ENCODE assay signal across 2 cellular contexts in the genomic region with DNA sequence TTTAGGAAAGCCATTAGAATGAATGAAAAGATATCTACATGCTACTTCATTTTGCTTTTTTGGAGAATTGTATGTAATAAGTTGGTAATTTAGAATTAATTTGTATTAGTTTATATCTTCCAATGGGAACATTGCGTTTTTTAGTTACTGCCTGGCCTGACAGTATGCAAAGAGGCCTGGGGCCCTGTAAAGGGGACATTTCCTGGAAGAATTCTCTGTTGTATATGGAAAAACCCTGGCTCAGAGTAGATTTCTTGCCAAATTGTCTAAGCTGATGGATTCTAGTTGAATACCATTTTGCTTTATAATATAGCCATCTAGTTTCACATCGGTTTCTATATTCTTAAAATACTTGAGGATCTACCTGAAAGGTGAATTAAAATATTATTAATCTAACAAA.
TF ChIP-seq lines count a peak whose summit lies in the region.

No MANE protein-coding gene starts in this region.

TF ChIP-seq in SK-N-SH, 30 proteins besides CTCF, POLR2A, EP300 and RAD21:
- TF ChIP-seq RXRA (IDR thresholded peaks at IDR 0.05; ENCODE audit: borderline replicate concordance, low read depth) (no peak), MXI1 (IDR thresholded peaks at IDR 0.05; ENCODE audit: low read depth, low read length) (no peak), FOSL2 (IDR thresholded peaks at IDR 0.05; ENCODE audit: borderline replicate concordance, low read depth) (no peak), ZBTB33 (IDR thresholded peaks at IDR 0.05; ENCODE audit: borderline replicate concordance, low read depth) (no peak), NFIC (IDR thresholded peaks at IDR 0.05; ENCODE audit: borderline replicate concordance) (no peak), GABPA (IDR thresholded peaks at IDR 0.05; ENCODE audit: low read depth) (no peak), TEAD4 (IDR thresholded peaks at IDR 0.05; ENCODE audit: borderline replicate concordance, insufficient read depth) (no peak), SIN3A (IDR thresholded peaks at IDR 0.05; ENCODE audit: borderline replicate concordance, low read depth, low read length) (no peak)
- TF ChIP-seq, protein P1, sequence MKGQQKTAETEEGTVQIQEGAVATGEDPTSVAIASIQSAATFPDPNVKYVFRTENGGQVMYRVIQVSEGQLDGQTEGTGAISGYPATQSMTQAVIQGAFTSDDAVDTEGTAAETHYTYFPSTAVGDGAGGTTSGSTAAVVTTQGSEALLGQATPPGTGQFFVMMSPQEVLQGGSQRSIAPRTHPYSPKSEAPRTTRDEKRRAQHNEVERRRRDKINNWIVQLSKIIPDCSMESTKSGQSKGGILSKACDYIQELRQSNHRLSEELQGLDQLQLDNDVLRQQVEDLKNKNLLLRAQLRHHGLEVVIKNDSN (IDR thresholded peaks at IDR 0.05; ENCODE audit: borderline replicate concordance, low read depth), result no peak
- TF ChIP-seq, protein P2, sequence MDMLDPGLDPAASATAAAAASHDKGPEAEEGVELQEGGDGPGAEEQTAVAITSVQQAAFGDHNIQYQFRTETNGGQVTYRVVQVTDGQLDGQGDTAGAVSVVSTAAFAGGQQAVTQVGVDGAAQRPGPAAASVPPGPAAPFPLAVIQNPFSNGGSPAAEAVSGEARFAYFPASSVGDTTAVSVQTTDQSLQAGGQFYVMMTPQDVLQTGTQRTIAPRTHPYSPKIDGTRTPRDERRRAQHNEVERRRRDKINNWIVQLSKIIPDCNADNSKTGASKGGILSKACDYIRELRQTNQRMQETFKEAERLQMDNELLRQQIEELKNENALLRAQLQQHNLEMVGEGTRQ (IDR thresholded peaks at IDR 0.05; ENCODE audit: borderline replicate concordance, low read depth, low read length), result no peak

TF ChIP-seq in SK-N-SH treated with all-trans-retinoic acid at 6 μM for 48 hours, 23 proteins besides CTCF, POLR2A, EP300 and RAD21:
- TF ChIP-seq CSDC2 (CRISPR knock-in tag; IDR thresholded peaks at IDR 0.05) (no peak), PPARA (CRISPR knock-in tag; IDR thresholded peaks at IDR 0.05; ENCODE audit: borderline replicate concordance) (no peak), GLIS3 (CRISPR knock-in tag; IDR thresholded peaks at IDR 0.05) (no peak), TCF4 (CRISPR knock-in tag; IDR thresholded peaks at IDR 0.05; ENCODE audit: borderline replicate concordance) (no peak), ZNF8 (CRISPR knock-in tag; IDR thresholded peaks at IDR 0.05) (no peak), BACH2 (CRISPR knock-in tag; IDR thresholded peaks at IDR 0.05; ENCODE audit: borderline replicate concordance) (no peak), CSRNP3 (CRISPR knock-in tag; IDR thresholded peaks at IDR 0.05) (no peak), OSR1 (CRISPR knock-in tag; IDR thresholded peaks at IDR 0.05) (no peak)
- TF ChIP-seq, protein P3, sequence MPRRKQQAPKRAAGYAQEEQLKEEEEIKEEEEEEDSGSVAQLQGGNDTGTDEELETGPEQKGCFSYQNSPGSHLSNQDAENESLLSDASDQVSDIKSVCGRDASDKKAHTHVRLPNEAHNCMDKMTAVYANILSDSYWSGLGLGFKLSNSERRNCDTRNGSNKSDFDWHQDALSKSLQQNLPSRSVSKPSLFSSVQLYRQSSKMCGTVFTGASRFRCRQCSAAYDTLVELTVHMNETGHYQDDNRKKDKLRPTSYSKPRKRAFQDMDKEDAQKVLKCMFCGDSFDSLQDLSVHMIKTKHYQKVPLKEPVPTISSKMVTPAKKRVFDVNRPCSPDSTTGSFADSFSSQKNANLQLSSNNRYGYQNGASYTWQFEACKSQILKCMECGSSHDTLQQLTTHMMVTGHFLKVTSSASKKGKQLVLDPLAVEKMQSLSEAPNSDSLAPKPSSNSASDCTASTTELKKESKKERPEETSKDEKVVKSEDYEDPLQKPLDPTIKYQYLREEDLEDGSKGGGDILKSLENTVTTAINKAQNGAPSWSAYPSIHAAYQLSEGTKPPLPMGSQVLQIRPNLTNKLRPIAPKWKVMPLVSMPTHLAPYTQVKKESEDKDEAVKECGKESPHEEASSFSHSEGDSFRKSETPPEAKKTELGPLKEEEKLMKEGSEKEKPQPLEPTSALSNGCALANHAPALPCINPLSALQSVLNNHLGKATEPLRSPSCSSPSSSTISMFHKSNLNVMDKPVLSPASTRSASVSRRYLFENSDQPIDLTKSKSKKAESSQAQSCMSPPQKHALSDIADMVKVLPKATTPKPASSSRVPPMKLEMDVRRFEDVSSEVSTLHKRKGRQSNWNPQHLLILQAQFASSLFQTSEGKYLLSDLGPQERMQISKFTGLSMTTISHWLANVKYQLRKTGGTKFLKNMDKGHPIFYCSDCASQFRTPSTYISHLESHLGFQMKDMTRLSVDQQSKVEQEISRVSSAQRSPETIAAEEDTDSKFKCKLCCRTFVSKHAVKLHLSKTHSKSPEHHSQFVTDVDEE (CRISPR knock-in tag; IDR thresholded peaks at IDR 0.05), result no peak
- TF ChIP-seq, protein P4, sequence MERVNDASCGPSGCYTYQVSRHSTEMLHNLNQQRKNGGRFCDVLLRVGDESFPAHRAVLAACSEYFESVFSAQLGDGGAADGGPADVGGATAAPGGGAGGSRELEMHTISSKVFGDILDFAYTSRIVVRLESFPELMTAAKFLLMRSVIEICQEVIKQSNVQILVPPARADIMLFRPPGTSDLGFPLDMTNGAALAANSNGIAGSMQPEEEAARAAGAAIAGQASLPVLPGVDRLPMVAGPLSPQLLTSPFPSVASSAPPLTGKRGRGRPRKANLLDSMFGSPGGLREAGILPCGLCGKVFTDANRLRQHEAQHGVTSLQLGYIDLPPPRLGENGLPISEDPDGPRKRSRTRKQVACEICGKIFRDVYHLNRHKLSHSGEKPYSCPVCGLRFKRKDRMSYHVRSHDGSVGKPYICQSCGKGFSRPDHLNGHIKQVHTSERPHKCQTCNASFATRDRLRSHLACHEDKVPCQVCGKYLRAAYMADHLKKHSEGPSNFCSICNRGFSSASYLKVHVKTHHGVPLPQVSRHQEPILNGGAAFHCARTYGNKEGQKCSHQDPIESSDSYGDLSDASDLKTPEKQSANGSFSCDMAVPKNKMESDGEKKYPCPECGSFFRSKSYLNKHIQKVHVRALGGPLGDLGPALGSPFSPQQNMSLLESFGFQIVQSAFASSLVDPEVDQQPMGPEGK (CRISPR knock-in tag; IDR thresholded peaks at IDR 0.05; ENCODE audit: borderline replicate concordance), result no peak
